25 cellular contexts compared by ENCODE assay signal in the genomic region with DNA sequence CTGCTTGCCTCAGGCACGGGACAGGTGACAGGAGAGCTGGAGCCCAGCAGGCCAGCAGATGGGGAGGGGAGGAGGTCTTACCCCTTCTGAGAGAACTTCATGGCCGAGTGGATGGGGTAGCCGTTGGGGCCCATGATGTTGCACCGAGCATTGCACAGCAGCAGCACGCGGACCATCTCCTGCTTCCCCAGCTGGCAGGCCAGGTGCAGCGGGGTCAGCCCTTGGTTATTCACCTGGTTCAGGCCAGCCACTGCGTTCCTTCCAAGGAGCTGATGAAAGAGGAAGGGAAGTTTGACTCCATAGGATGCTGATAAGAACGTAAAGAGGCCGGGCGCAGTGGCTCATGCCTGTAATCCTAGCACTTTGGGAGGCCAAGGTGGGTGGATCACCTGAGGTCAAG. TPM values are rescaled to one million over a fixed set of nuclear protein-coding genes. Genes with fewer than 3 reads are reported as not detected.
DNase-seq lines count a peak whose midpoint lies in the region; ATAC-seq and TF ChIP-seq lines count a peak whose summit lies in the region.
"Had no signal": no experiment of that assay in that cellular context is flagged by ENCODE, and none has a peak within 500 bp of the region (broad histone marks: within the 10 kb centered on the region; RNA-seq: fewer than 3 reads in every experiment).

No MANE protein-coding gene starts in this region.

- peaks cover 6 to 10% (median 9%) of the 10 kb centered on the region in 3 donors for H3K27me3 Mint-ChIP-seq in immature natural killer cell (ENCODE audit: low read depth in 3 of 3)
- H3K27me3 Mint-ChIP-seq in HFFc6 (ENCODE audit: insufficient read depth), result no peaks in the 10 kb centered on the region; the same call in 1 of the 2 replicates

- DNase-seq in AG20443 (ENCODE audit: low spot score), result peak; percentile 3
- DNase-seq in GM13976 (ENCODE audit: low spot score), result peak; percentile 13
- DNase-seq in immature natural killer cell, result no peak
- DNase-seq in sciatic nerve (ENCODE audit: low spot score), result peak; percentile 51
- no peak for DNase-seq in HFFc6
- DNase-seq: BE2C, Calu3, DND-41, HCEC 1CT, NCI-H1092, NCI-H1417 treated with DMSO at 0.1 percent for 48 hours, NCI-H187, NCI-H2081 treated with DMSO at 0.1 percent for 48 hours, NCI-H2171, NCI-H226, NCI-H510A, NCI-H69, SHP77 had no signal

- H3K4me3 Mint-ChIP-seq in immature natural killer cell (no peak overlapping the region), HFFc6 (no peak overlapping the region)
- H3K4me3 Mint-ChIP-seq: CD14-positive monocyte, GM23338 had no signal

- H3K9me3 Mint-ChIP-seq in immature natural killer cell, result no peaks in the 10 kb centered on the region
- no peaks in the 10 kb centered on the region for H3K9me3 Mint-ChIP-seq in HFFc6
- H3K9me3 Mint-ChIP-seq: GM23338 had no signal

- ATAC-seq in sciatic nerve, result no peak
- ATAC-seq in GM18868 (IDR thresholded peaks at IDR 0.05; ENCODE audit: unreplicated experiment), result no peak
- ATAC-seq in HG02623 (IDR thresholded peaks at IDR 0.05; ENCODE audit: unreplicated experiment), result no peak
- ATAC-seq: A549, GM23338, Panc1 had no signal

- H3K4me1 Mint-ChIP-seq in immature natural killer cell, result peaks cover 36 to 47% of the 10 kb centered on the region in 2 donors
- peaks cover 13% of the 10 kb centered on the region for H3K4me1 Mint-ChIP-seq in HFFc6 (ENCODE audit: low read depth)

- H3K36me3 Mint-ChIP-seq in immature natural killer cell, result peaks cover 9 to 24% (median 20%) of the 10 kb centered on the region in 3 donors
- H3K36me3 Mint-ChIP-seq in HFFc6 (ENCODE audit: low read depth), result no peaks in the 10 kb centered on the region

- H3K27ac Mint-ChIP-seq in immature natural killer cell (peak overlapping the region; percentile 67 to 90 (median 80)), HFFc6 (no peak overlapping the region)
- H3K27ac Mint-ChIP-seq: CD14-positive monocyte, GM23338 had no signal

- in situ Hi-C loops in GM13976 (cut with MboI; ENCODE audit: low sequenced_read_pairs, unreplicated experiment), result no loop called here

- intact Hi-C loops in sciatic nerve (cut with DNase I), result no loop called here

- TF ChIP-seq CTCF in GM13976 (IDR thresholded peaks at IDR 0.05; ENCODE audit: borderline replicate concordance, control extremely low read depth, extremely low read depth, insufficient read depth, missing control alignments) (no peak), HFFc6 (IDR thresholded peaks at IDR 0.05) (no peak)

RNA-seq across cellular contexts. Expression of a gene that starts 29.4 kb away (rescaled TPM):
- under 1 TPM in 1 of 3 donors, not detected in 2; 0.21 TPM for polyA plus RNA-seq in immature natural killer cell
- total RNA-seq in sciatic nerve, result 1.6 TPM
- total RNA-seq in HFFc6 (2021; fragmentation: NEBNext Ultra II Directional; extraction: Animal tissue kit (Norgen Biotek cat#: 25700)), result under 1 TPM in 1 of 6 experiments, not detected in 5; 0.08 TPM
- polyA plus RNA-seq: CD14-positive monocyte had no signal

RNA-seq across cellular contexts. Expression of a gene that starts 41.7 kb away (rescaled TPM):
- 10 to 100 TPM in 1 of 3 donors, 1 to 10 TPM in 2; 3.3 to 11.4 (median 4.2) TPM for polyA plus RNA-seq in immature natural killer cell
- 53.7 TPM for total RNA-seq in sciatic nerve
- total RNA-seq in HFFc6 (2021; fragmentation: NEBNext Ultra II Directional; extraction: Animal tissue kit (Norgen Biotek cat#: 25700)), result 1 to 10 TPM; 4.1 to 6.6 (median 5.3) TPM

RNA-seq across cellular contexts. Expression of a gene that starts 55.9 kb away (rescaled TPM):
- under 1 TPM in 1 of 3 donors, not detected in 2; 0.42 TPM for polyA plus RNA-seq in immature natural killer cell
- 1.7 TPM for total RNA-seq in sciatic nerve
- total RNA-seq in HFFc6 (2021; fragmentation: NEBNext Ultra II Directional; extraction: Animal tissue kit (Norgen Biotek cat#: 25700)), result not detected
- total RNA-seq: Calu3, OCI-LY7 had no signal
- polyA plus RNA-seq: A549, CD14-positive monocyte had no signal

Comparison
In these comparisons a context has a peak if more than half of its experiments do, and no peak if none do; other contexts are left out.
1. DNase-seq: peak in AG20443 (single experiment), GM13976 (single experiment) and sciatic nerve (single experiment); none in immature natural killer cell (0 of 3) and HFFc6 (single experiment).